Comparison of ENCODE assay signal across 15 cellular contexts in the genomic region with DNA sequence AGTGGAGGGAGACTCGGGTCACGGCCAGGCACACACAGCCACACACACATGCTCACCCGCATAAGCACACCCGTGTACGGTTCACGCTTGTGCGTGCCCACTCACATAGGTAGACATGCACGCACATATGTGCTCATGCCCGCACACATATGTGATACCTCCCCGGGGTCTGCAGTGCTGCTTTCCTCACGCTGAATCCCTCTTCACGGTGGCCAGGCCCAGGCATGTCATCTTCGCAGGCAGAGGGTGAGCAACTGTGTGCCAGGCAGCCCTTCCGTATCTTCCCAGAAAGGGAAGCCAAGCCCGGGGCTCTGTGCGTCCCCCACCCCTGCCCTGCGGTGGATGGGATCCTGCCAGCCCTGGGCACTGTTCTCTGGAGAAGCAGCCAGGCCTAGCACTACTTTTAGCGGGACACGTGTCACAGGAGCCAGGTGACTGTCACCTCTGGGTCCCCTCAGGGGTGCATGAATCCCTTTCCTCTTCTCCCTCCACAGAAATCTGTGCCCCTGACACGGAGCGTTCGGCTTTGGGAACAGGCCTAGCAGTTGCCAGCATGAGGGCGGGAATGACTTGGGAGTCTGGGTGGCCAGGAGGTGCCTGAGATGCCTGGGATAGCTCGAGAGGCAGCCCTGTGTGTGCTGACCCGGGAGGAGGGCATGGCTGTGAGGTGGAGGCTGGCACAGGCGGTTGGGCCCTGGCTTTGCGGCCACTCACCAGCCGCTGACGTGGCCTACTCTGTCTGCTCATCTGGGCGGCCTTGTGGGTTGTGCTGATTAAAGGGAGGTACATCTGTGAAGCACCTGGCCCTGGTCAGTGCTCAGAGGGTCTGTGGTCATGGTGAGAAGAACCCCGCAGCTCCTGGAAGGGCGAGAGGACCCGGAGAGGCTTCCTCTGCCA. TPM values are rescaled to one million over a fixed set of nuclear protein-coding genes. Genes with fewer than 3 reads are reported as not detected.
DNase-seq lines count a peak whose midpoint lies in the region; ATAC-seq and TF ChIP-seq lines count a peak whose summit lies in the region.
"Had no signal": no experiment of that assay in that cellular context is flagged by ENCODE, and none has a peak within 500 bp of the region (broad histone marks: within the 10 kb centered on the region; RNA-seq: fewer than 3 reads in every experiment).

No MANE protein-coding gene starts in this region.

- H3K4me1 Mint-ChIP-seq in HFFc6 (ENCODE audit: low read depth): no peaks in the 10 kb centered on the region
- H3K4me1 Mint-ChIP-seq in T-helper 2 cell treated with Interferon-gamma antibody and Interleukin-4, amounts not matched to agents 5 μg/mL and 100 μg/mL, for 36 hours (ENCODE audit: low read depth): no peaks in the 10 kb centered on the region
- H3K4me1 Mint-ChIP-seq: activated CD4-positive, alpha-beta T cell treated with anti-CD3 and anti-CD28 coated beads for 36 hours had no signal

- CTCF ChIA-PET in HCT116 (lab: Charles Lee): no interaction called here

- no peaks in the 10 kb centered on the region for H3K36me3 Mint-ChIP-seq in HFFc6 (ENCODE audit: low read depth)
- no peaks in the 10 kb centered on the region for H3K36me3 Mint-ChIP-seq in T-helper 2 cell treated with Interferon-gamma antibody and Interleukin-4, amounts not matched to agents 5 μg/mL and 100 μg/mL, for 36 hours (ENCODE audit: low read depth)
- H3K36me3 Mint-ChIP-seq: T-cell had no signal

- H3K4me1 ChIP-seq in HCT116 (ENCODE audit: control insufficient read depth in 1 of 2, insufficient read depth in 2 of 2, low read length in 2 of 2) (peaks cover 0 to 6% of the 10 kb centered on the region in 2 experiments; a peak in 1 of 4 replicates), endocrine pancreas (ENCODE audit: control insufficient read depth, insufficient read depth, low read length) (no peaks in the 10 kb centered on the region)

- no peak overlapping the region for H3K27ac Mint-ChIP-seq in HFFc6
- H3K27ac Mint-ChIP-seq in T-helper 2 cell treated with Interferon-gamma antibody and Interleukin-4, amounts not matched to agents 5 μg/mL and 100 μg/mL, for 36 hours: no peak overlapping the region
- H3K27ac Mint-ChIP-seq: activated CD4-positive, alpha-beta T cell treated with anti-CD3 and anti-CD28 coated beads for 36 hours; T-cell had no signal

- ATAC-seq in HCT116: no peak; the same call in 1 of the 2 replicates
- ATAC-seq: activated CD4-positive, alpha-beta T cell treated with anti-CD3 and anti-CD28 coated beads for 36 hours; T-cell had no signal

- no peak for TF ChIP-seq POLR2A in HCT116 (IDR thresholded peaks at IDR 0.05; ENCODE audit: borderline replicate concordance, extremely low read depth, insufficient read depth, insufficient read length)

- H3K27me3 ChIP-seq in HCT116 (ENCODE audit: insufficient read depth, low read length) (no peaks in the 10 kb centered on the region), endocrine pancreas (ENCODE audit: control insufficient read depth, insufficient read depth, low read length) (no peaks in the 10 kb centered on the region)

- H2AFZ ChIP-seq in HCT116 (ENCODE audit: low read depth, low read length, poor library complexity, severe bottlenecking): no peak overlapping the region

- peaks cover 11% of the 10 kb centered on the region; the same call in 1 of the 2 replicates for H4K20me1 ChIP-seq in HCT116 (ENCODE audit: insufficient read depth)

- intact Hi-C loops in HCT116 (cut with micrococcal nuclease): no loop called here

- no peaks in the 10 kb centered on the region for H3K9me3 ChIP-seq in HCT116 (ENCODE audit: control insufficient read depth in 1 of 2, insufficient read depth in 1 of 2, low read depth in 1 of 2, low read length in 2 of 2)
- H3K9me3 ChIP-seq in endocrine pancreas (ENCODE audit: control insufficient read depth, low read length): no peaks in the 10 kb centered on the region

- no peak for DNase-seq in HCT116 (ENCODE audit: low read depth, low spot score)
- peak; percentile 69 for DNase-seq in kidney tubule cell (ENCODE audit: low spot score)
- peak; percentile 67 for DNase-seq in retinal pigment epithelial cell (ENCODE audit: low read depth)
- DNase-seq in NCI-H1436 (lab: John Stamatoyannopoulos, UW): no peak
- DNase-seq in HFFc6: no peak
- DNase-seq in T-helper 2 cell treated with Interferon-gamma antibody and Interleukin-4, amounts not matched to agents 5 μg/mL and 100 μg/mL, for 36 hours (ENCODE audit: low spot score): no peak
- DNase-seq in SW 1271 (lab: John Stamatoyannopoulos, UW): no peak
- DNase-seq: activated CD4-positive, alpha-beta T cell treated with anti-CD3 and anti-CD28 coated beads for 36 hours; activated T-cell treated with anti-CD3 and anti-CD28 coated beads, Interleukin-2, amount 50 U/mL, for 48 hours; aorta; NCI-H1092; OCI-M1; T-cell had no signal

- peaks cover 53% of the 10 kb centered on the region; the same call in 1 of the 2 replicates for H3K79me2 ChIP-seq in HCT116 (ENCODE audit: insufficient read depth, low read length)

- no peaks in the 10 kb centered on the region for H3K9me3 Mint-ChIP-seq in HFFc6
- no peaks in the 10 kb centered on the region for H3K9me3 Mint-ChIP-seq in T-helper 2 cell treated with Interferon-gamma antibody and Interleukin-4, amounts not matched to agents 5 μg/mL and 100 μg/mL, for 36 hours
- H3K9me3 Mint-ChIP-seq: T-cell had no signal

- H3K36me3 ChIP-seq in HCT116 (ENCODE audit: control insufficient read depth in 1 of 2, insufficient read depth in 2 of 2, low read length in 2 of 2): peaks cover 6 to 38% of the 10 kb centered on the region in 2 experiments; a peak in 3 of 4 replicates
- no peaks in the 10 kb centered on the region for H3K36me3 ChIP-seq in endocrine pancreas (ENCODE audit: control insufficient read depth, insufficient read depth, low read length)

- H3K27me3 Mint-ChIP-seq in HFFc6 (ENCODE audit: insufficient read depth): peaks cover 3% of the 10 kb centered on the region; the same call in 1 of the 2 replicates
- no peaks in the 10 kb centered on the region for H3K27me3 Mint-ChIP-seq in T-helper 2 cell treated with Interferon-gamma antibody and Interleukin-4, amounts not matched to agents 5 μg/mL and 100 μg/mL, for 36 hours (ENCODE audit: low read depth)
- H3K27me3 Mint-ChIP-seq: activated CD4-positive, alpha-beta T cell treated with anti-CD3 and anti-CD28 coated beads for 36 hours; T-cell had no signal

- H3K9ac ChIP-seq in HCT116 (ENCODE audit: low read length): no peak overlapping the region
- peak overlapping the region; percentile 3 for H3K9ac ChIP-seq in endocrine pancreas (ENCODE audit: control insufficient read depth, insufficient read depth, low read length)

- TF ChIP-seq CTCF in HCT116 (IDR thresholded peaks at IDR 0.05 in 2 of 3, conservative IDR thresholded peaks at IDR 0.05 in 1 of 3; ENCODE audit: borderline replicate concordance in 1 of 3, insufficient read depth in 1 of 3, low read depth in 2 of 3, low read length in 2 of 3) (no peak), retinal pigment epithelial cell (conservative IDR thresholded peaks at IDR 0.05; ENCODE audit: low read depth, low read length) (no peak), HFFc6 (IDR thresholded peaks at IDR 0.05) (no peak)

- no peak overlapping the region for H3K4me2 ChIP-seq in HCT116 (ENCODE audit: low read length)
- H3K4me2 ChIP-seq: smooth muscle cell had no signal

- no peaks in the 10 kb centered on the region for H3K9me2 ChIP-seq in HCT116 (ENCODE audit: insufficient read depth)

- peak overlapping the region; percentile 4; the same call in 1 of the 2 replicates for H3K27ac ChIP-seq in HCT116 (ENCODE audit: low read depth, low read length)

- H3K4me3 Mint-ChIP-seq in HFFc6: no peak overlapping the region
- no peak overlapping the region for H3K4me3 Mint-ChIP-seq in T-helper 2 cell treated with Interferon-gamma antibody and Interleukin-4, amounts not matched to agents 5 μg/mL and 100 μg/mL, for 36 hours
- H3K4me3 Mint-ChIP-seq: activated CD4-positive, alpha-beta T cell treated with anti-CD3 and anti-CD28 coated beads for 36 hours; T-cell had no signal

- BruUV-seq in HCT116 (replicated peaks; lab: Mats Ljungman, UMichigan): no TSS peak

- POLR2A ChIA-PET in HCT116 (lab: Charles Lee): no interaction called here

- RAD21 ChIA-PET in HCT116 (lab: Charles Lee; ENCODE audit: low non-redundant PET in 1 of 2, low total read pairs in 2 of 2, uncharacterized antibody in 2 of 2, unreplicated experiment in 2 of 2): no interaction called here

- TF ChIP-seq RAD21 in HCT116 (IDR thresholded peaks at IDR 0.05; ENCODE audit: low read depth): no peak

- H3K4me3 ChIP-seq in HCT116 (replicated peaks in 1 of 2; ENCODE audit: low read depth in 1 of 2, low read length in 2 of 2): no peak overlapping the region
- H3K4me3 ChIP-seq in endocrine pancreas (ENCODE audit: control insufficient read depth, insufficient read depth, low read length): no peak overlapping the region
- H3K4me3 ChIP-seq in retinal pigment epithelial cell (ENCODE audit: low read length): no peak overlapping the region
- H3K4me3 ChIP-seq: smooth muscle cell had no signal

TF ChIP-seq in HCT116, 20 proteins besides CTCF, POLR2A, EP300 and RAD21:
- TF ChIP-seq EGR1 (IDR thresholded peaks at IDR 0.05; ENCODE audit: low read depth) (no peak), ZNF274 (IDR thresholded peaks at IDR 0.05; ENCODE audit: low read depth, low read length) (no peak), CEBPB (IDR thresholded peaks at IDR 0.05; ENCODE audit: low read depth) (no peak), TCF7L2 (IDR thresholded peaks at IDR 0.05; ENCODE audit: borderline replicate concordance, extremely low read depth, insufficient read depth, insufficient read length) (no peak), JUND (IDR thresholded peaks at IDR 0.05) (no peak)
TF ChIP-seq in HCT116: peak in this region for 0.

RNA-seq across cellular contexts. Expression of a gene that starts 47.5 kb away (rescaled TPM):
- total RNA-seq in HCT116 (2021; ENCODE audit: unreplicated experiment): 105 TPM
- polyA plus RNA-seq in HCT116 (2012): 93.4 and 95.1 TPM in 2 replicates
- 10 to 100 TPM; 30.8 to 47.4 (median 35.9) TPM for total RNA-seq in HFFc6 (2021; fragmentation: NEBNext Ultra II Directional; extraction: Animal tissue kit (Norgen Biotek cat#: 25700))

Comparison
In these comparisons a context has a peak if more than half of its experiments do, and no peak if none do; other contexts are left out.
1. DNase-seq: peak in kidney tubule cell (single experiment) and retinal pigment epithelial cell (single experiment); none in HCT116 (single experiment), NCI-H1436 (single experiment), HFFc6 (single experiment), T-helper 2 cell treated with Interferon-gamma antibody and Interleukin-4, amounts not matched to agents 5 μg/mL and 100 μg/mL, for 36 hours (single experiment) and SW 1271 (0 of 2).